15 cellular contexts compared by ENCODE assay signal in the genomic region with DNA sequence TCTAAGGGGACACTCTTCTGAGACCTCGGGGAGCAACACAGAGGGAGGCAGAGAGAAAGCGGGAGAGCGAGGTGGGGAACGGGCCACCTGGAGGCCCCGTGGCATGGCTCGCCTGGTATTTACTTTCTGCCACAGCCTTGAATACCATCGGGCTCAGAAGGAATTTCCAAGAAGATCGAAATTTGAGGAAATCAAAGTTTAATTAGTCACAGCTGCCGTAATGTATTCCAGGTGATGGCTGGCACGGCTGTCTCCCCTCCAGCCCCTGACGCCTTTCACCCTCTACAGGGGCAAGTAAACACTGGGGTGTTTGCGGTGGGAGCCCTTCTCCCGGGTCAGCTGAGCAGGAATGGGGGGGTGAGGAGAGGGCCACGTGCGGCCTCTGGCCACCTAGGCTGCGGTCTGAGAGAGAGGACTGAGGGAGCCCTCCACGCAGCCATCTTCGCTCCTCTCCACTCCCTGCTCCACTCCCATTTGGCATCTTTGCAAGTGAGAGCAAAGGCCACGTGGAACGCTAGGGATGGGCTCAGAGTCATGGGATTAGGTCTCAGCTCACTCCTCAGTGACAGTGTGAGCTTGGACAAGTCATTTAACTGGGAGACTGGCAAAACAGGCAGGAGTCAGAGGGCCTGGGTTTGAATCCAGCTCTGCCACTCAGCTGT.
"Had no signal": no experiment of that assay in that cellular context is flagged by ENCODE, and none has a peak within 500 bp of the region (broad histone marks: within the 10 kb centered on the region; RNA-seq: fewer than 3 reads in every experiment).

No MANE protein-coding gene starts in this region.

- DNase-seq: activated B cell treated with CpG ODN at 0.5 μM for 24 hours; activated naive CD4-positive, alpha-beta T cell treated with anti-CD3 and anti-CD28 coated beads for 36 hours; cerebellar nuclear complex; erythroblast; immature natural killer cell; left cardiac atrium; nephron progenitor cell; stimulated activated CD4-positive, alpha-beta T cell treated with anti-CD3 and anti-CD28 coated beads, Interleukin-2, amount 100 ng/mL, for 48 hours; testis had no signal

- H3K4me3 Mint-ChIP-seq: activated B cell treated with CpG ODN at 0.5 μM for 24 hours; activated CD4-positive, alpha-beta T cell treated with anti-CD3 and anti-CD28 coated beads, Interleukin-2, amount 10 ng/mL, durations not matched to agents 24 days and 14 days; activated naive CD4-positive, alpha-beta T cell treated with anti-CD3 and anti-CD28 coated beads for 36 hours; activated T-helper 1 cell treated with anti-CD3 and anti-CD28 coated beads, Interleukin-12 subunit alpha, Interleukin-12 subunit beta, Interleukin-2, Interleukin-4 antibody, amounts not matched to agents 30 ng/mL and 10 ng/mL and 1 ng/mL, durations not matched to agents 14 hours and 24 hours and 36 hours; brain; dendritic cell treated with granulocyte-macrophage colony-stimulating factor and Interleukin-4, amounts not matched to agents 40 ng/mL and 50 ng/mL, for 4 days; immature natural killer cell; nephron progenitor cell; stimulated activated naive CD8-positive, alpha-beta T cell treated with anti-CD3 and anti-CD28 coated beads, Interleukin-15, Interleukin-2, amounts not matched to agents 100 ng/mL and 50 ng/mL, for 24 hours had no signal

- H3K4me1 ChIP-seq: testis had no signal

- H3K27me3 ChIP-seq: testis had no signal

- H3K27ac Mint-ChIP-seq: activated B cell treated with CpG ODN at 0.5 μM for 24 hours; activated naive CD4-positive, alpha-beta T cell treated with anti-CD3 and anti-CD28 coated beads for 36 hours; activated T-helper 1 cell treated with anti-CD3 and anti-CD28 coated beads, Interleukin-12 subunit alpha, Interleukin-12 subunit beta, Interleukin-2, Interleukin-4 antibody, amounts not matched to agents 30 ng/mL and 10 ng/mL and 1 ng/mL, durations not matched to agents 14 hours and 24 hours and 36 hours; dendritic cell treated with granulocyte-macrophage colony-stimulating factor and Interleukin-4, amounts not matched to agents 40 ng/mL and 50 ng/mL, for 4 days; nephron progenitor cell; stimulated activated naive CD8-positive, alpha-beta T cell treated with anti-CD3 and anti-CD28 coated beads, Interleukin-15, Interleukin-2, amounts not matched to agents 100 ng/mL and 50 ng/mL, for 24 hours had no signal

- H3K36me3 Mint-ChIP-seq: brain had no signal

- H3K27me3 Mint-ChIP-seq: stimulated activated naive CD8-positive, alpha-beta T cell treated with anti-CD3 and anti-CD28 coated beads, Interleukin-15, Interleukin-2, amounts not matched to agents 100 ng/mL and 50 ng/mL, for 24 hours had no signal

- ATAC-seq: left cardiac atrium, sciatic nerve had no signal

- H3K9me3 ChIP-seq: testis had no signal

- H3K4me3 ChIP-seq: testis had no signal

- H3K27ac ChIP-seq: testis had no signal
